8 cellular contexts compared by ENCODE assay signal in the genomic region with DNA sequence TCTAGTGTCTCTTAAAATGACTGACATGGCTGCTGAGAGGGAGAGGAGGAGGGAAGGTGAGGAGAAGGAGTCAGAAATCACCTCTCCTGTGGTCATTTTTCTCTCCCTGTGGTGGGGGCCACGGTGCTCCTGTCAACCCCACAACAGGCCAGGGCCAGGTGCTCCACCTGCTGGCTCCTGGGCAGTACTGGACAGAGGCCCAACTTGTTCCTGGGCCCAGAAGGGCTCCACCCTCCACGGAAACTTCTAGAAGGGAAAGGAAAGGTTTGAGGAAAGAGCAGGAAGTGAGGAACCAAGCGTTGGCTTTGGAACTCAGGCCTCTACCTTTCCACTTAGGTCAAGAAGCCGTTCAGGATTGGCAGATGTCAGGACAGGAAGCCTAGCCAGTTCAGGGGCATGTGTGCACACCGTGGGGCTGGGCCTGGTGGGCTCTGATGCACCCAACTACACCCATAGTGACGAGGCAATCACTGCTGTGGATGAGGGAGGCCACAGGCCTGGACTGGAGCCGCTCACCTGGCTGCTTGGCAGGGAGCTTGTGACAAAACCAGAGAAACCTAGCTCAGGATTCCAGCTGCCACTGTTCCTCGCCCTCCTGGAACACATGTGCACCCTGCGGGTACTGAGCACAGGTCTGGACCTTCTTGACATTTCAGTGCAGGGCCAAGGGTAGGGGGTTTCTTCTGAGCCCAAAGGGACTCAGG. TPM values are rescaled to one million over a fixed set of nuclear protein-coding genes. Genes with fewer than 3 reads are reported as not detected.
DNase-seq lines count a peak whose midpoint lies in the region; ATAC-seq and TF ChIP-seq lines count a peak whose summit lies in the region.

No MANE protein-coding gene starts in this region.

- H3K27ac ChIP-seq in AG04450 (ENCODE audit: low read depth, low read length) (no peak overlapping the region), suprapubic skin (peak overlapping the region; percentile 9)

- H3K9me3 ChIP-seq in AG04450 (ENCODE audit: control insufficient read depth, insufficient read depth, low read length) (no peaks in the 10 kb centered on the region), suprapubic skin (no peaks in the 10 kb centered on the region)

- in situ Hi-C loops in GM13976 (cut with MboI; ENCODE audit: low sequenced_read_pairs, unreplicated experiment), result loop anchor here (25.0 kb wide), 2 partner anchors 105 to 205 kb away; a partner anchor contains a TSS

- peaks cover 12% of the 10 kb centered on the region for H3K4me1 ChIP-seq in suprapubic skin

- no peaks in the 10 kb centered on the region for H3K36me3 ChIP-seq in suprapubic skin

- CTCF ChIA-PET in AG04450 (lab: Charles Lee), result no interaction called here

- POLR2A ChIA-PET in AG04450 (lab: Yijun Ruan, JAX), result no interaction called here

- DNase-seq in AG04450 (ENCODE audit: low read depth, low spot score) (no peak), GM13976 (ENCODE audit: low spot score) (peak; percentile 74), SK-N-DZ (ENCODE audit: low spot score) (peak; percentile 46), germinal center (ENCODE audit: low spot score) (peak; percentile 30), suprapubic skin (ENCODE audit: low spot score in 2 of 2) (no peak), NCI-H2029 (lab: John Stamatoyannopoulos, UW) (no peak)
- no peak for DNase-seq in stimulated activated CD4-positive, alpha-beta T cell treated with anti-CD3 and anti-CD28 coated beads, Interleukin-4, amount 100 ng/mL, for 24 hours

- H3K27me3 ChIP-seq in AG04450 (ENCODE audit: control insufficient read depth, insufficient read depth, low read length) (peaks cover 15% of the 10 kb centered on the region), suprapubic skin (peaks cover 4% of the 10 kb centered on the region)

- TF ChIP-seq POLR2A in suprapubic skin (IDR thresholded peaks at IDR 0.05), result no peak

- WGBS in suprapubic skin, result 32% methylated on average over 4 of the region's 9 CpGs

- no peak for ATAC-seq in GM19455 (IDR thresholded peaks at IDR 0.05; ENCODE audit: unreplicated experiment)

- TF ChIP-seq CTCF in AG04450 (IDR thresholded peaks at IDR 0.05; ENCODE audit: low read depth, low read length), result peak; percentile 60
- peak; percentile 70 for TF ChIP-seq CTCF in GM13976 (IDR thresholded peaks at IDR 0.05; ENCODE audit: borderline replicate concordance, control extremely low read depth, extremely low read depth, insufficient read depth, missing control alignments)
- TF ChIP-seq CTCF in suprapubic skin (IDR thresholded peaks at IDR 0.05), result peak in 1 of 2 donors; percentile 37

- no peak overlapping the region for H3K4me3 ChIP-seq in AG04450 (ENCODE audit: low read depth, low read length)
- H3K4me3 ChIP-seq in suprapubic skin, result no peak overlapping the region

- no peak for TF ChIP-seq EP300 in suprapubic skin (IDR thresholded peaks at IDR 0.05)

RNA-seq across cellular contexts. Expression of a gene that starts 36.1 kb away (rescaled TPM):
- 1.1 and 1.4 TPM in 2 replicates for polyA plus RNA-seq in AG04450 (2011; rRNA removed)
- 0.96 and 1.1 TPM in 2 replicates for polyA minus RNA-seq in AG04450 (2011; rRNA and poly(A)+ RNA removed)
- polyA plus RNA-seq in SK-N-DZ (2014; cell fraction: cytosol; rRNA removed), result 5.4 and 5.7 TPM in 2 replicates
- polyA plus RNA-seq in SK-N-DZ (2014; cell fraction: nucleus; rRNA removed), result 7.1 and 8.3 TPM in 2 replicates
- 10 to 100 TPM; 39.3 to 84.9 (median 61.7) TPM for total RNA-seq in suprapubic skin

Comparison
In these comparisons a context has a peak if more than half of its experiments do, and no peak if none do; other contexts are left out.
1. DNase-seq: peak in GM13976 (single experiment), SK-N-DZ (single experiment) and germinal center (single experiment); none in AG04450 (single experiment), suprapubic skin (0 of 2), NCI-H2029 (single experiment) and stimulated activated CD4-positive, alpha-beta T cell treated with anti-CD3 and anti-CD28 coated beads, Interleukin-4, amount 100 ng/mL, for 24 hours (single experiment).